Comparison of ENCODE assay signal across 14 cellular contexts in genomic region chr15:38614621-38615020, GRCh38. TPM values are rescaled to one million over a fixed set of nuclear protein-coding genes. Genes with fewer than 3 reads are reported as not detected.
A peak's percentile ranks its signal among the peaks of the same experiment; 100 is the strongest.
DNase-seq lines count a peak whose midpoint lies in the region; ATAC-seq lines count a peak whose summit lies in the region.
"Had no signal": no experiment of that assay in that cellular context is flagged by ENCODE, and none has a peak within 500 bp of the region (broad histone marks: within the 10 kb centered on the region; RNA-seq: fewer than 3 reads in every experiment).

No MANE protein-coding gene starts in this region.

- no peak for ATAC-seq in stimulated activated naive CD8-positive, alpha-beta T cell treated with anti-CD3 and anti-CD28 coated beads, Interleukin-15, Interleukin-2, amounts not matched to agents 100 U/mL and 50 U/mL, for 24 hours

- intact Hi-C loops in activated CD4-positive, alpha-beta memory T cell treated with anti-CD3 and anti-CD28 coated beads for 36 hours (cut with micrococcal nuclease), result no loop called here

- CTCF ChIA-PET in activated CD4-positive, alpha-beta memory T cell treated with anti-CD3 and anti-CD28 coated beads for 36 hours (lab: Charles Lee), result interaction anchor here (1.0 to 8.3 kb wide), 3 partner anchors 51 to 70 kb away, joined by 4 to 154 read pairs (median 6); partner anchors contain the start of gene RASGRP1
- CTCF ChIA-PET in activated CD4-positive, alpha-beta memory T cell treated with anti-CD3 and anti-CD28 coated beads, Interleukin-2, amount 10 ng/mL, durations not matched to agents 7 days and 5 days (lab: Charles Lee), result interaction anchor here (1.7 to 10.7 kb wide), 2 partner anchors 50 to 85 kb away, joined by 4 to 99 read pairs; partner anchors contain the start of gene RASGRP1

- no peak for DNase-seq in activated CD4-positive, alpha-beta memory T cell treated with anti-CD3 and anti-CD28 coated beads for 36 hours
- DNase-seq in activated CD4-positive, alpha-beta memory T cell treated with anti-CD3 and anti-CD28 coated beads, Interleukin-2, amount 10 ng/mL, durations not matched to agents 7 days and 5 days, result no peak
- DNase-seq in stimulated activated naive CD8-positive, alpha-beta T cell treated with anti-CD3 and anti-CD28 coated beads, Interleukin-15, Interleukin-2, amounts not matched to agents 100 U/mL and 50 U/mL, for 24 hours, result no peak
- DNase-seq in kidney tubule cell (ENCODE audit: low spot score) (peak; percentile 31), AML-193 (lab: John Stamatoyannopoulos, UW) (no peak), pons (ENCODE audit: low spot score) (no peak)
- DNase-seq: BE2C; CD4-positive, alpha-beta memory T cell; DMS79; EL; GDM1; GOT3; H9 had no signal

- H3K36me3 Mint-ChIP-seq in activated CD4-positive, alpha-beta memory T cell treated with anti-CD3 and anti-CD28 coated beads for 36 hours, result no peaks in the 10 kb centered on the region
- H3K36me3 Mint-ChIP-seq in activated CD4-positive, alpha-beta memory T cell treated with anti-CD3 and anti-CD28 coated beads, Interleukin-2, amount 10 ng/mL, durations not matched to agents 7 days and 5 days (ENCODE audit: low read depth), result peaks cover 17% of the 10 kb centered on the region
- H3K36me3 Mint-ChIP-seq in stimulated activated naive CD8-positive, alpha-beta T cell treated with anti-CD3 and anti-CD28 coated beads, Interleukin-15, Interleukin-2, amounts not matched to agents 100 ng/mL and 50 ng/mL, for 24 hours (ENCODE audit: low read depth), result no peaks in the 10 kb centered on the region
- H3K36me3 Mint-ChIP-seq: CD4-positive, alpha-beta memory T cell had no signal

- H3K9me3 Mint-ChIP-seq in activated CD4-positive, alpha-beta memory T cell treated with anti-CD3 and anti-CD28 coated beads for 36 hours, result no peaks in the 10 kb centered on the region
- peaks cover 4% of the 10 kb centered on the region for H3K9me3 Mint-ChIP-seq in activated CD4-positive, alpha-beta memory T cell treated with anti-CD3 and anti-CD28 coated beads, Interleukin-2, amount 10 ng/mL, durations not matched to agents 7 days and 5 days
- no peaks in the 10 kb centered on the region for H3K9me3 Mint-ChIP-seq in stimulated activated naive CD8-positive, alpha-beta T cell treated with anti-CD3 and anti-CD28 coated beads, Interleukin-15, Interleukin-2, amounts not matched to agents 100 ng/mL and 50 ng/mL, for 24 hours
- H3K9me3 Mint-ChIP-seq: CD4-positive, alpha-beta memory T cell; H9 had no signal

- no peaks in the 10 kb centered on the region for H3K27me3 Mint-ChIP-seq in activated CD4-positive, alpha-beta memory T cell treated with anti-CD3 and anti-CD28 coated beads for 36 hours
- no peaks in the 10 kb centered on the region for H3K27me3 Mint-ChIP-seq in activated CD4-positive, alpha-beta memory T cell treated with anti-CD3 and anti-CD28 coated beads, Interleukin-2, amount 10 ng/mL, durations not matched to agents 7 days and 5 days
- no peaks in the 10 kb centered on the region for H3K27me3 Mint-ChIP-seq in stimulated activated naive CD8-positive, alpha-beta T cell treated with anti-CD3 and anti-CD28 coated beads, Interleukin-15, Interleukin-2, amounts not matched to agents 100 ng/mL and 50 ng/mL, for 24 hours
- H3K27me3 Mint-ChIP-seq: CD4-positive, alpha-beta memory T cell had no signal

- H3K4me3 Mint-ChIP-seq in activated CD4-positive, alpha-beta memory T cell treated with anti-CD3 and anti-CD28 coated beads for 36 hours, result no peak overlapping the region
- H3K4me3 Mint-ChIP-seq in activated CD4-positive, alpha-beta memory T cell treated with anti-CD3 and anti-CD28 coated beads, Interleukin-2, amount 10 ng/mL, durations not matched to agents 7 days and 5 days, result no peak overlapping the region
- no peak overlapping the region for H3K4me3 Mint-ChIP-seq in stimulated activated naive CD8-positive, alpha-beta T cell treated with anti-CD3 and anti-CD28 coated beads, Interleukin-15, Interleukin-2, amounts not matched to agents 100 ng/mL and 50 ng/mL, for 24 hours
- H3K4me3 Mint-ChIP-seq: CD4-positive, alpha-beta memory T cell; H9 had no signal

- peaks cover 46% of the 10 kb centered on the region for H3K4me1 Mint-ChIP-seq in activated CD4-positive, alpha-beta memory T cell treated with anti-CD3 and anti-CD28 coated beads for 36 hours (ENCODE audit: low read depth)
- peaks cover 41% of the 10 kb centered on the region for H3K4me1 Mint-ChIP-seq in activated CD4-positive, alpha-beta memory T cell treated with anti-CD3 and anti-CD28 coated beads, Interleukin-2, amount 10 ng/mL, durations not matched to agents 7 days and 5 days
- H3K4me1 Mint-ChIP-seq in stimulated activated naive CD8-positive, alpha-beta T cell treated with anti-CD3 and anti-CD28 coated beads, Interleukin-15, Interleukin-2, amounts not matched to agents 100 ng/mL and 50 ng/mL, for 24 hours (ENCODE audit: low read depth), result peaks cover 56% of the 10 kb centered on the region

- POLR2A ChIA-PET in activated CD4-positive, alpha-beta memory T cell treated with anti-CD3 and anti-CD28 coated beads for 36 hours (lab: Charles Lee), result interaction anchor here (4.2 to 13.6 kb wide), 3 partner anchors 37 to 59 kb away, joined by 37 to 394 read pairs (median 53); partner anchors contain the start of gene RASGRP1
- POLR2A ChIA-PET in activated CD4-positive, alpha-beta memory T cell treated with anti-CD3 and anti-CD28 coated beads, Interleukin-2, amount 10 ng/mL, durations not matched to agents 7 days and 5 days (lab: Charles Lee), result interaction anchor here (1.6 to 9.8 kb wide), 3 partner anchors 38 to 72 kb away, joined by 5 to 243 read pairs (median 184); partner anchors contain the start of gene RASGRP1

- H3K27ac Mint-ChIP-seq in activated CD4-positive, alpha-beta memory T cell treated with anti-CD3 and anti-CD28 coated beads for 36 hours, result peak overlapping the region; percentile 46
- H3K27ac Mint-ChIP-seq in activated CD4-positive, alpha-beta memory T cell treated with anti-CD3 and anti-CD28 coated beads, Interleukin-2, amount 10 ng/mL, durations not matched to agents 7 days and 5 days, result no peak overlapping the region
- H3K27ac Mint-ChIP-seq in stimulated activated naive CD8-positive, alpha-beta T cell treated with anti-CD3 and anti-CD28 coated beads, Interleukin-15, Interleukin-2, amounts not matched to agents 100 ng/mL and 50 ng/mL, for 24 hours, result peak overlapping the region; percentile 41
- H3K27ac Mint-ChIP-seq: H9 had no signal

RNA-seq across cellular contexts. Expression of gene RASGRP1, which starts 50.0 kb away (rescaled TPM):
- total RNA-seq in activated CD4-positive, alpha-beta memory T cell treated with anti-CD3 and anti-CD28 coated beads for 36 hours, result 100 to 1,000 TPM; 167 to 174 TPM
- total RNA-seq in activated CD4-positive, alpha-beta memory T cell treated with anti-CD3 and anti-CD28 coated beads, Interleukin-2, amount 10 ng/mL, durations not matched to agents 7 days and 5 days, result 100 to 1,000 TPM; 200 to 208 TPM
